In genomic region chr16:50566336-50566962, GRCh38 we compare ENCODE assay signal across 17 cellular contexts. TPM values are rescaled to one million over a fixed set of nuclear protein-coding genes. Genes with fewer than 3 reads are reported as not detected.
DNase-seq lines count a peak whose midpoint lies in the region; ATAC-seq, FAIRE-seq and TF ChIP-seq lines count a peak whose summit lies in the region.
"Had no signal": no experiment of that assay in that cellular context is flagged by ENCODE, and none has a peak within 500 bp of the region (broad histone marks: within the 10 kb centered on the region; RNA-seq: fewer than 3 reads in every experiment).

No MANE protein-coding gene starts in this region.

- TF ChIP-seq CTCF in K562 (IDR thresholded peaks at IDR 0.05 in 2 of 3, conservative IDR thresholded peaks at IDR 0.05 in 1 of 3; ENCODE audit: insufficient read depth in 2 of 3, low read depth in 1 of 3, low read length in 3 of 3) (no peak), nephron progenitor cell (IDR thresholded peaks at IDR 0.05) (no peak)

- no peak overlapping the region for H3K9ac ChIP-seq in K562 (ENCODE audit: insufficient read depth in 1 of 2, low read depth in 2 of 2, low read length in 2 of 2)
- H3K9ac ChIP-seq: BLaER1 had no signal

- peaks cover 7 to 31% of the 10 kb centered on the region in 2 experiments; a peak in 4 of 5 replicates for H3K27me3 ChIP-seq in K562 (ENCODE audit: control insufficient read depth in 2 of 2, insufficient read depth in 2 of 2, low read length in 2 of 2)
- H3K27me3 ChIP-seq: BLaER1 had no signal

- H3K4me1 ChIP-seq in K562 (replicated peaks in 1 of 2; ENCODE audit: control insufficient read depth in 2 of 2, insufficient read depth in 2 of 2, low read length in 2 of 2), result no peaks in the 10 kb centered on the region

- no peak for DNase-seq in K562 (ENCODE audit: extremely low read depth in 1 of 4, low spot score in 3 of 4)
- DNase-seq in nephron progenitor cell, result no peak
- no peak for DNase-seq in stimulated activated effector memory CD8-positive, alpha-beta T cell treated with anti-CD3 and anti-CD28 coated beads, Interleukin-12 subunit alpha, Interleukin-12 subunit beta, amount 100 ng/mL, for 72 hours (ENCODE audit: low spot score in 2 of 2)
- DNase-seq in T-helper 9 cell, result no peak
- no peak for DNase-seq in COLO668 (lab: John Stamatoyannopoulos, UW; ENCODE audit: unreplicated experiment)
- DNase-seq: Calu3; CD4-positive, alpha-beta memory T cell; DMS79 treated with DMSO at 0.1 percent for 48 hours; GF-D8; HCEC 1CT had no signal

- 0% methylated on average over 5 of the region's 5 CpGs for WGBS in K562 (ENCODE audit: insufficient coverage, low coverage, missing lambda C conversion rate)

- no peaks in the 10 kb centered on the region for H3K79me2 ChIP-seq in K562 (ENCODE audit: control insufficient read depth, insufficient read depth, low read length)

- peaks cover 50% of the 10 kb centered on the region for H3K4me1 Mint-ChIP-seq in nephron progenitor cell
- peaks cover 5% of the 10 kb centered on the region for H3K4me1 Mint-ChIP-seq in stimulated activated effector memory CD8-positive, alpha-beta T cell treated with anti-CD3 and anti-CD28 coated beads, Interleukin-12 subunit alpha, Interleukin-12 subunit beta, amount 100 ng/mL, for 72 hours
- H3K4me1 Mint-ChIP-seq: CD14-positive monocyte had no signal

- H3K9me1 ChIP-seq in K562 (ENCODE audit: control insufficient read depth, insufficient read depth, low read length), result no peaks in the 10 kb centered on the region

- H3K36me3 ChIP-seq in K562 (ENCODE audit: control insufficient read depth, insufficient read depth, low read length), result no peaks in the 10 kb centered on the region
- H3K36me3 ChIP-seq: BLaER1 had no signal

- no peak overlapping the region for H3K4me3 Mint-ChIP-seq in nephron progenitor cell
- H3K4me3 Mint-ChIP-seq in stimulated activated effector memory CD8-positive, alpha-beta T cell treated with anti-CD3 and anti-CD28 coated beads, Interleukin-12 subunit alpha, Interleukin-12 subunit beta, amount 100 ng/mL, for 72 hours, result no peak overlapping the region
- H3K4me3 Mint-ChIP-seq: CD14-positive monocyte, GM23338 had no signal

- no peak overlapping the region for H3K27ac ChIP-seq in K562 (ENCODE audit: extremely low read depth, low read depth, low read length)
- H3K27ac ChIP-seq: BLaER1 had no signal

- ATAC-seq in K562 (no peak), HG03039 (IDR thresholded peaks at IDR 0.05; ENCODE audit: unreplicated experiment) (no peak), HG03342 (IDR thresholded peaks at IDR 0.05; ENCODE audit: unreplicated experiment) (no peak)
- ATAC-seq in stimulated activated effector memory CD8-positive, alpha-beta T cell treated with anti-CD3 and anti-CD28 coated beads, Interleukin-12 subunit alpha, Interleukin-12 subunit beta, amount 100 ng/mL, for 72 hours, result peak; percentile 21
- ATAC-seq: GM23338 had no signal

- H3K4me2 ChIP-seq in K562 (ENCODE audit: insufficient read depth, low read length), result no peak overlapping the region
- H3K4me2 ChIP-seq: BLaER1, GM23338 had no signal

- CTCF ChIA-PET in K562 (lab: Yijun Ruan, JAX; ENCODE audit: low intra/inter-chr PET ratio), result no interaction called here

- H4K20me1 ChIP-seq in K562 (replicated peaks; ENCODE audit: control insufficient read depth, insufficient read depth, low read length), result no peaks in the 10 kb centered on the region
- H4K20me1 ChIP-seq: BLaER1 had no signal

- H3K36me3 Mint-ChIP-seq in nephron progenitor cell (ENCODE audit: low read depth), result peaks cover 32% of the 10 kb centered on the region
- H3K36me3 Mint-ChIP-seq in stimulated activated effector memory CD8-positive, alpha-beta T cell treated with anti-CD3 and anti-CD28 coated beads, Interleukin-12 subunit alpha, Interleukin-12 subunit beta, amount 100 ng/mL, for 72 hours, result no peaks in the 10 kb centered on the region
- H3K36me3 Mint-ChIP-seq: CD14-positive monocyte had no signal

- intact Hi-C loops in K562 (cut with micrococcal nuclease), result no loop called here

- peak overlapping the region; percentile 69 for H3K27ac Mint-ChIP-seq in nephron progenitor cell
- H3K27ac Mint-ChIP-seq in stimulated activated effector memory CD8-positive, alpha-beta T cell treated with anti-CD3 and anti-CD28 coated beads, Interleukin-12 subunit alpha, Interleukin-12 subunit beta, amount 100 ng/mL, for 72 hours, result no peak overlapping the region
- H3K27ac Mint-ChIP-seq: GM23338 had no signal

- no peak overlapping the region for H3K4me3 ChIP-seq in K562
- H3K4me3 ChIP-seq: BLaER1, GM23338 had no signal

- no peak for TF ChIP-seq EP300 in K562 (IDR thresholded peaks at IDR 0.05; ENCODE audit: low read length)

- H3K9me3 Mint-ChIP-seq in nephron progenitor cell, result no peaks in the 10 kb centered on the region
- H3K9me3 Mint-ChIP-seq in stimulated activated effector memory CD8-positive, alpha-beta T cell treated with anti-CD3 and anti-CD28 coated beads, Interleukin-12 subunit alpha, Interleukin-12 subunit beta, amount 100 ng/mL, for 72 hours, result no peaks in the 10 kb centered on the region
- H3K9me3 Mint-ChIP-seq: GM23338 had no signal

- in situ Hi-C loops in K562 (cut with MboI), result no loop called here

- no peaks in the 10 kb centered on the region for H3K9me3 ChIP-seq in K562 (replicated peaks; ENCODE audit: control insufficient read depth, insufficient read depth, low read depth, low read length)
- H3K9me3 ChIP-seq: BLaER1 had no signal

- no peak overlapping the region for H2AFZ ChIP-seq in K562 (ENCODE audit: low read depth, low read length)
- H2AFZ ChIP-seq: GM23338 had no signal

- no peak for FAIRE-seq in K562 (lab: Jason Lieb, UNC)
- FAIRE-seq: H54 had no signal

- no peak for TF ChIP-seq POLR2A in K562 (conservative IDR thresholded peaks at IDR 0.05)

- POLR2A ChIA-PET in K562 (lab: Yijun Ruan, JAX), result interaction anchor here (0.6 kb wide), 2 partner anchors 543 to 827 kb away, joined by 4 read pairs; no protein-coding TSS in a partner anchor

- H3K27me3 Mint-ChIP-seq in nephron progenitor cell (ENCODE audit: low read depth, poor library complexity), result no peaks in the 10 kb centered on the region
- H3K27me3 Mint-ChIP-seq: CD4-positive, alpha-beta memory T cell had no signal

- BruUV-seq in K562 (replicated peaks; lab: Mats Ljungman, UMichigan), result no TSS peak

- no peak for TF ChIP-seq RAD21 in K562 (CRISPR knock-in tag; conservative IDR thresholded peaks at IDR 0.05 in 1 of 2, IDR thresholded peaks at IDR 0.05 in 1 of 2)

TF ChIP-seq in K562, 482 proteins besides CTCF, POLR2A, EP300 and RAD21:
- TF ChIP-seq OTX1 (CRISPR knock-in tag; IDR thresholded peaks at IDR 0.05) (no peak), PHF20 (IDR thresholded peaks at IDR 0.05; ENCODE audit: partially characterized antibody) (no peak), ZFP36 (IDR thresholded peaks at IDR 0.05; ENCODE audit: low read depth, low read length, partially characterized antibody) (peak; percentile 97), ZBTB5 (IDR thresholded peaks at IDR 0.05) (no peak), RBM25 (IDR thresholded peaks at IDR 0.05; ENCODE audit: low read depth, low read length, severe bottlenecking) (peak; percentile 78), BCOR (IDR thresholded peaks at IDR 0.05) (0 out of 2 replicates have a peak, but pooled peaks have one; percentile 14), ZNF436 (CRISPR knock-in tag; IDR thresholded peaks at IDR 0.05) (peak; percentile 28; the same call in 1 of the 2 replicates), NFE2 (IDR thresholded peaks at IDR 0.05; ENCODE audit: low read depth) (no peak)

RNA-seq across cellular contexts. Expression of gene NKD1, which starts 18.3 kb away (rescaled TPM):
- total RNA-seq in K562 (2011; cell fraction: chromatin; rRNA removed; ENCODE audit: low replicate concordance), result 0.02 TPM in 1 of 2 replicates, not detected in the other
- total RNA-seq in K562 (2011; cell fraction: nucleolus; rRNA removed), result not detected in 2 replicates
- under 0.01 and 0.08 TPM in 2 replicates for total RNA-seq in K562 (2011; cell fraction: nucleoplasm; rRNA removed)
- total RNA-seq in K562 (2014; rRNA removed) (0.04 and 0.18 TPM in 2 replicates), K562 (2014; rRNA removed; fragmentation: Illumina TruSeq; extraction: Trizol) (under 0.01 TPM in 2 replicates), K562 (2015; rRNA removed; fragmentation: Illumina TruSeq; extraction: Trizol) (0.07 and 0.08 TPM in 2 replicates), K562 (2021) (0.22 and 0.24 TPM in 2 replicates)
- polyA plus RNA-seq in K562 (2011; rRNA removed) (under 0.01 and 0.11 TPM in 2 replicates), K562 (2014; fragmentation: Illumina TruSeq; extraction: Trizol) (0.01 and 0.07 TPM in 2 replicates), K562 (2014; fragmentation: Nextera tagmentation; extraction: Ambion mirVana) (not detected), K562 (2014; rRNA removed) (0.04 TPM in 1 of 2 replicates, not detected in the other)
- polyA plus RNA-seq in K562 (2011; cell fraction: cytosol; rRNA removed), result under 0.01 and 0.39 TPM in 2 replicates
- 0.11 and 0.33 TPM in 2 replicates for polyA plus RNA-seq in K562 (2011; cell fraction: nucleus; rRNA removed)
- 0.03 and 0.04 TPM in 2 replicates for polyA plus RNA-seq in K562 (2012)
- under 0.01 TPM in 2 replicates for polyA minus RNA-seq in K562 (2011; rRNA and poly(A)+ RNA removed)
- polyA minus RNA-seq in K562 (2011; cell fraction: cytosol; rRNA and poly(A)+ RNA removed), result not detected in 2 replicates
- polyA minus RNA-seq in K562 (2011; cell fraction: nucleus; rRNA and poly(A)+ RNA removed), result under 0.01 and 0.22 TPM in 2 replicates
- polyA plus RNA-seq: AG04450, CD14-positive monocyte had no signal
